1 cellular context compared by ENCODE assay signal in the genomic region with DNA sequence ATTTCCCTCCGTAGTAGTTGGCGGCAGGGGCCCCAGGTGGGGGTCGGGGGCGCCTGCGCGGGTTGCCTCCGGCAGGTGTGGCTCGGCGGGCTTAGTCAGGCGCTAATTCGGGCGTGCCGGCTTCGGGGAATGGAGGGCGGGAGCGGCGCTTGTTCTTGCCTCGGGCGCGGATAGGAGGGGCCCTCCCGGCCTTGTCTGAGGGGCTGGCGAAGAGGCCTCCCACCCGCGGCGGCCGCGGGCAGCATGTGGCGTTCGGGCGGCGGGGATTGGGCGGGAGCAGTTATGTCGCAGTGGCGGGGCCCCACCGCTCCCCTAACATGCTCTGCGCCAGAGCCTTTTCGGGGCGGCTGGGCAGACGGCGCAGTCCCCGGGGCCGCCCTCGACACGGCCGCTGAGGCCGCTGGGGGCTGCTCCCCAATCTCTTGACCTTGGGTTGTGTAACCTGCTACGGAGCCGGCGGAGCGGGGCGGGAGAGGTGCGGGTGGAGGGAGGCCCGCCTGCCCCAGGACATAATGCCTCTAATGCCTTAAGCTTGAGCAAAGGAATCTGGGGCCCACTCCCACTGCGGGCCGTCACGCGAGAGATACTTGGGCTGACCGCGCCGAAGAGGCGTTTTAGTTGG.
TF ChIP-seq lines count a peak whose summit lies in the region.

No MANE protein-coding gene starts in this region.

TF ChIP-seq in K562, 482 proteins besides CTCF, POLR2A, EP300 and RAD21 (continued from another document and continues in another):
- TF ChIP-seq REST (CRISPR knock-in tag; IDR thresholded peaks at IDR 0.05; ENCODE audit: low read depth) (no peak), FOXJ3 (CRISPR knock-in tag; IDR thresholded peaks at IDR 0.05) (no peak), CHD2 (IDR thresholded peaks at IDR 0.05; ENCODE audit: low read depth, low read length) (no peak), ID3 (CRISPR knock-in tag; IDR thresholded peaks at IDR 0.05) (no peak), ID3 (tag; IDR thresholded peaks at IDR 0.05) (no peak), SMARCA4 (IDR thresholded peaks at IDR 0.05) (no peak), ZNF644 (tag; IDR thresholded peaks at IDR 0.05; ENCODE audit: low read depth) (no peak), FOXA1 (IDR thresholded peaks at IDR 0.05; ENCODE audit: borderline replicate concordance) (no peak), NFXL1 (CRISPR knock-in tag; IDR thresholded peaks at IDR 0.05) (no peak), SIN3A (IDR thresholded peaks at IDR 0.05; ENCODE audit: borderline replicate concordance in 2 of 2, control insufficient read depth in 1 of 2, low read depth in 2 of 2, low read length in 2 of 2) (no peak), NFE2 (IDR thresholded peaks at IDR 0.05; ENCODE audit: low read depth) (no peak), BCOR (IDR thresholded peaks at IDR 0.05) (no peak), PRMT5 (CRISPR knock-in tag; IDR thresholded peaks at IDR 0.05) (no peak), BDP1 (IDR thresholded peaks at IDR 0.05; ENCODE audit: insufficient read depth, insufficient read length) (no peak), FOXJ2 (tag; IDR thresholded peaks at IDR 0.05) (no peak), CREB5 (CRISPR knock-in tag; IDR thresholded peaks at IDR 0.05) (no peak), SMARCE1 (IDR thresholded peaks at IDR 0.05) (0 out of 2 replicates have a peak, but pooled peaks have one; percentile 14), CBX1 (IDR thresholded peaks at IDR 0.05; ENCODE audit: low read depth) (no peak), SIN3B (IDR thresholded peaks at IDR 0.05; ENCODE audit: low read depth) (no peak), TRIM28 (IDR thresholded peaks at IDR 0.05) (no peak), SPI1 (IDR thresholded peaks at IDR 0.05; ENCODE audit: borderline replicate concordance, low read depth, low read length) (no peak), SMC3 (conservative IDR thresholded peaks at IDR 0.05; ENCODE audit: insufficient read depth, low read depth, low read length) (no peak), SP2 (IDR thresholded peaks at IDR 0.05; ENCODE audit: extremely low read depth, low read depth, low read length, poor library complexity, severe bottlenecking) (no peak), GTF2E2 (tag; IDR thresholded peaks at IDR 0.05) (no peak), RBM22 (IDR thresholded peaks at IDR 0.05; ENCODE audit: low read depth, low read length, poor library complexity, severe bottlenecking) (peak; percentile 97), RBM14 (IDR thresholded peaks at IDR 0.05; ENCODE audit: borderline replicate concordance, insufficient read depth, low read depth, low read length) (no peak), HDAC3 (IDR thresholded peaks at IDR 0.05; ENCODE audit: borderline replicate concordance, partially characterized antibody) (no peak), NR0B1 (IDR thresholded peaks at IDR 0.05; ENCODE audit: partially characterized antibody) (no peak), FUS (optimal IDR thresholded peaks at IDR 0.05; ENCODE audit: low read depth, low read length) (no peak), CCAR2 (IDR thresholded peaks at IDR 0.05; ENCODE audit: low read depth, low read length) (no peak), ZNF445 (CRISPR knock-in tag; IDR thresholded peaks at IDR 0.05; ENCODE audit: low read depth) (no peak), SRF (CRISPR knock-in tag; IDR thresholded peaks at IDR 0.05) (no peak), BHLHE40 (IDR thresholded peaks at IDR 0.05; ENCODE audit: low read length) (no peak)
- TF ChIP-seq, protein P1, sequence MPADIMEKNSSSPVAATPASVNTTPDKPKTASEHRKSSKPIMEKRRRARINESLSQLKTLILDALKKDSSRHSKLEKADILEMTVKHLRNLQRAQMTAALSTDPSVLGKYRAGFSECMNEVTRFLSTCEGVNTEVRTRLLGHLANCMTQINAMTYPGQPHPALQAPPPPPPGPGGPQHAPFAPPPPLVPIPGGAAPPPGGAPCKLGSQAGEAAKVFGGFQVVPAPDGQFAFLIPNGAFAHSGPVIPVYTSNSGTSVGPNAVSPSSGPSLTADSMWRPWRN (IDR thresholded peaks at IDR 0.05; ENCODE audit: low read depth), result no peak
- TF ChIP-seq, protein P2, sequence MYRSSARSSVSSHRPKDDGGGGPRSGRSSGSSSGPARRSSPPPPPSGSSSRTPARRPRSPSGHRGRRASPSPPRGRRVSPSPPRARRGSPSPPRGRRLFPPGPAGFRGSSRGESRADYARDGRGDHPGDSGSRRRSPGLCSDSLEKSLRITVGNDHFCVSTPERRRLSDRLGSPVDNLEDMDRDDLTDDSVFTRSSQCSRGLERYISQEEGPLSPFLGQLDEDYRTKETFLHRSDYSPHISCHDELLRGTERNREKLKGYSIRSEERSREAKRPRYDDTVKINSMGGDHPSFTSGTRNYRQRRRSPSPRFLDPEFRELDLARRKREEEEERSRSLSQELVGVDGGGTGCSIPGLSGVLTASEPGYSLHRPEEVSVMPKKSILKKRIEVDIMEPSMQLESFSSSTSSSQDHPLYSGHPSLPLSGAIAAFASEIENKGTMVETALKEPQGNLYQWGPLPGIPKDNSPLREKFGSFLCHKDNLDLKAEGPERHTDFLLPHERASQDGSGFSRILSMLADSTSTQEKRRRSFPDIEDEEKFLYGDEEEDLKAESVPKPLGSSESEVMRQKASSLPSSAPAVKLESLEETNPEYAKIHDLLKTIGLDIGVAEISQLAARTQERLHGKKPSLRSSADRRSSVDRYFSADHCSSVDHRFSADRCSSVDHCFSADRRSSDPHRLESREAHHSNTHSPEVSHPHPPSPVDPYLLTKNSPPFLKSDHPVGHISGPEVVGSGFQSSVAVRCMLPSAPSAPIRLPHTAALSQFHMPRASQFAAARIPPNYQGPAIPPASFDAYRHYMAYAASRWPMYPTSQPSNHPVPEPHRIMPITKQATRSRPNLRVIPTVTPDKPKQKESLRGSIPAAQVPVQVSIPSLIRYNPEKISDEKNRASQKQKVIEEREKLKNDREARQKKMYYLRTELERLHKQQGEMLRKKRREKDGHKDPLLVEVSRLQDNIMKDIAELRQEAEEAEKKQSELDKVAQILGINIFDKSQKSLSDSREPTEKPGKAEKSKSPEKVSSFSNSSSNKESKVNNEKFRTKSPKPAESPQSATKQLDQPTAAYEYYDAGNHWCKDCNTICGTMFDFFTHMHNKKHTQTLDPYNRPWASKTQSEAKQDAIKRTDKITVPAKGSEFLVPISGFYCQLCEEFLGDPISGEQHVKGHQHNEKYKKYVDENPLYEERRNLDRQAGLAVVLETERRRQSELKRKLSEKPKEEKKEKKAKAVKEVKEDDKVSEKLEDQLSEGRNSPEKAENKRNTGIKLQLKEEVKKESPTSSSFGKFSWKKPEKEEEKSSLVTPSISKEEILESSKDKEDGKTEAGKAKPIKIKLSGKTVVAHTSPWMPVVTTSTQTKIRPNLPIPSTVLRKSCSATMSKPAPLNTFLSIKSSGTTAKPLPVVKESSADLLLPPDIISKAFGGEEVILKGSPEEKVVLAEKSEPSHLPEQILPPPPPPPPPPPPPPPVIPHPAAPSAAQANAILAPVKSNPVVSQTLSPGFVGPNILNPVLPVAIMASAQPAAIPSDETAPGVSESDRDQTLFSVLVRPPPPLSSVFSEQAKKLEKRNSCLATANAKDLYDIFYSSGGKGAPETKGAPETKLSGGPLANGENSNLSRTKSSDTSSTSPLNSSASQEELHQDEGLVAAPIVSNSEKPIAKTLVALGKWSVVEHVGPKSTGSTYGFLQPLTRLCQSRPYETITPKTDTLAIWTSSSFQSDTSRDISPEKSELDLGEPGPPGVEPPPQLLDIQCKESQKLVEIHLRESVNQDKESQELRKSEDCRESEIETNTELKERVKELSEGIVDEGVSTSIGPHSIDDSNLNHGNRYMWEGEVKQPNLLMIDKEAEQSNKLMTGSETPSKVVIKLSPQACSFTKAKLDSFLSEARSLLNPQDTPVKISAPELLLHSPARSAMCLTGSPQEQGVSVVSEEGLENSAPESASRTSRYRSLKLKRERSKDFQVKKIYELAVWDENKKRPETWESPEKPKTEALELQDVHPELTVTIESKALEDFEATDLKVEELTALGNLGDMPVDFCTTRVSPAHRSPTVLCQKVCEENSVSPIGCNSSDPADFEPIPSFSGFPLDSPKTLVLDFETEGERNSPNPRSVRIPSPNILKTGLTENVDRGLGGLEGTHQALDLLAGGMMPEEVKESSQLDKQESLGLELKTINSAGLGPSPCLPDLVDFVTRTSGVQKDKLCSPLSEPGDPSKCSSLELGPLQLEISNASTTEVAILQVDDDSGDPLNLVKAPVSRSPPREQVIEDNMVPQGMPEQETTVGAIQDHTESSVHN (IDR thresholded peaks at IDR 0.05; ENCODE audit: borderline replicate concordance in 1 of 2, low read depth in 1 of 2), result no peak
- TF ChIP-seq, protein P3, sequence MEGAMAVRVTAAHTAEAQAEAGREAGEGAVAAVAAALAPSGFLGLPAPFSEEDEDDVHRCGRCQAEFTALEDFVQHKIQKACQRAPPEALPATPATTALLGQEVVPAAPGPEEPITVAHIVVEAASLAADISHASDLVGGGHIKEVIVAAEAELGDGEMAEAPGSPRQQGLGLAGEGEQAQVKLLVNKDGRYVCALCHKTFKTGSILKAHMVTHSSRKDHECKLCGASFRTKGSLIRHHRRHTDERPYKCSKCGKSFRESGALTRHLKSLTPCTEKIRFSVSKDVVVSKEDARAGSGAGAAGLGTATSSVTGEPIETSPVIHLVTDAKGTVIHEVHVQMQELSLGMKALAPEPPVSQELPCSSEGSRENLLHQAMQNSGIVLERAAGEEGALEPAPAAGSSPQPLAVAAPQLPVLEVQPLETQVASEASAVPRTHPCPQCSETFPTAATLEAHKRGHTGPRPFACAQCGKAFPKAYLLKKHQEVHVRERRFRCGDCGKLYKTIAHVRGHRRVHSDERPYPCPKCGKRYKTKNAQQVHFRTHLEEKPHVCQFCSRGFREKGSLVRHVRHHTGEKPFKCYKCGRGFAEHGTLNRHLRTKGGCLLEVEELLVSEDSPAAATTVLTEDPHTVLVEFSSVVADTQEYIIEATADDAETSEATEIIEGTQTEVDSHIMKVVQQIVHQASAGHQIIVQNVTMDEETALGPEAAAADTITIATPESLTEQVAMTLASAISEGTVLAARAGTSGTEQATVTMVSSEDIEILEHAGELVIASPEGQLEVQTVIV (CRISPR knock-in tag; IDR thresholded peaks at IDR 0.05; ENCODE audit: borderline replicate concordance), result no peak
- TF ChIP-seq, protein P4, sequence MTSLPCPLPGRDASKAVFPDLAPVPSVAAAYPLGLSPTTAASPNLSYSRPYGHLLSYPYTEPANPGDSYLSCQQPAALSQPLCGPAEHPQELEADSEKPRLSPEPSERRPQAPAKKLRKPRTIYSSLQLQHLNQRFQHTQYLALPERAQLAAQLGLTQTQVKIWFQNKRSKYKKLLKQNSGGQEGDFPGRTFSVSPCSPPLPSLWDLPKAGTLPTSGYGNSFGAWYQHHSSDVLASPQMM (CRISPR knock-in tag; IDR thresholded peaks at IDR 0.05), result no peak
